ENCODE assay signal across 17 cellular contexts in genomic region chr5:79517601-79518000, GRCh38.
"Had no signal": no experiment of that assay in that cellular context is flagged by ENCODE, and none has a peak within 500 bp of the region (broad histone marks: within the 10 kb centered on the region; RNA-seq: fewer than 3 reads in every experiment).

No MANE protein-coding gene starts in this region.

- H3K9me3 ChIP-seq: left lung, vagina had no signal

- DNase-seq: activated B cell treated with CpG ODN at 0.5 μM for 24 hours; activated CD4-positive, alpha-beta T cell treated with anti-CD3 and anti-CD28 coated beads, Interleukin-2, amount 10 ng/mL, durations not matched to agents 7 days and 5 days; activated naive CD4-positive, alpha-beta T cell; aorta; effector CD8-positive, alpha-beta T cell; foreskin fibroblast; hypothalamus; kidney; left lung; mammary epithelial cell; naive B cell; posterior cingulate gyrus; retina; stimulated activated CD4-positive, alpha-beta T cell treated with anti-CD3 and anti-CD28 coated beads, Interleukin-2, amount 100 ng/mL, for 48 hours had no signal

- H3K27me3 Mint-ChIP-seq: stimulated activated memory B cell treated with anti-CD40 and anti-IgM and Interleukin-4, amounts not matched to agents 10 μg/mL and 1 μg/mL and 100 μg/mL, for 72 hours had no signal

- H3K9me3 Mint-ChIP-seq: activated B cell treated with CpG ODN at 0.5 μM for 24 hours; activated CD4-positive, alpha-beta T cell treated with anti-CD3 and anti-CD28 coated beads, Interleukin-2, amount 10 ng/mL, durations not matched to agents 7 days and 5 days; activated T-helper 1 cell treated with anti-CD3 and anti-CD28 coated beads, Interleukin-12 subunit alpha, Interleukin-12 subunit beta, Interleukin-2, Interleukin-4 antibody, amounts not matched to agents 30 ng/mL and 10 ng/mL and 1 ng/mL, durations not matched to agents 14 hours and 24 hours and 36 hours; stimulated activated memory B cell treated with anti-CD40 and anti-IgM and Interleukin-4, amounts not matched to agents 10 μg/mL and 1 μg/mL and 100 μg/mL, for 72 hours had no signal

- H3K36me3 Mint-ChIP-seq: stimulated activated memory B cell treated with anti-CD40 and anti-IgM and Interleukin-4, amounts not matched to agents 10 μg/mL and 1 μg/mL and 100 μg/mL, for 72 hours had no signal

- H3K36me3 ChIP-seq: left lung, vagina had no signal

- ATAC-seq: left lung; stimulated activated memory B cell treated with anti-CD40 and anti-IgM and Interleukin-4, amounts not matched to agents 10 μg/mL and 1 μg/mL and 100 μg/mL, for 72 hours had no signal

- H3K27ac ChIP-seq: left lung, vagina had no signal

- H3K27ac Mint-ChIP-seq: activated B cell treated with CpG ODN at 0.5 μM for 24 hours; activated T-helper 1 cell treated with anti-CD3 and anti-CD28 coated beads, Interleukin-12 subunit alpha, Interleukin-12 subunit beta, Interleukin-2, Interleukin-4 antibody, amounts not matched to agents 30 ng/mL and 10 ng/mL and 1 ng/mL, durations not matched to agents 14 hours and 24 hours and 36 hours; stimulated activated memory B cell treated with anti-CD40 and anti-IgM and Interleukin-4, amounts not matched to agents 10 μg/mL and 1 μg/mL and 100 μg/mL, for 72 hours had no signal

- H3K27me3 ChIP-seq: vagina had no signal

- H3K4me3 ChIP-seq: left lung, vagina had no signal

- H3K4me3 Mint-ChIP-seq: activated B cell treated with CpG ODN at 0.5 μM for 24 hours; activated CD4-positive, alpha-beta T cell treated with anti-CD3 and anti-CD28 coated beads, Interleukin-2, amount 10 ng/mL, durations not matched to agents 7 days and 5 days; stimulated activated memory B cell treated with anti-CD40 and anti-IgM and Interleukin-4, amounts not matched to agents 10 μg/mL and 1 μg/mL and 100 μg/mL, for 72 hours had no signal
